In genomic region chr4:86935833-86936721, GRCh38 we compare ENCODE assay signal across 8 cellular contexts. TPM values are rescaled to one million over a fixed set of nuclear protein-coding genes. Genes with fewer than 3 reads are reported as not detected.
DNase-seq lines count a peak whose midpoint lies in the region; ATAC-seq and TF ChIP-seq lines count a peak whose summit lies in the region.

No MANE protein-coding gene starts in this region.

- no peaks in the 10 kb centered on the region for H3K9me3 Mint-ChIP-seq in activated CD4-positive, alpha-beta T cell treated with anti-CD3 and anti-CD28 coated beads for 36 hours (ENCODE audit: low read depth)

- H3K27ac Mint-ChIP-seq in activated CD4-positive, alpha-beta T cell treated with anti-CD3 and anti-CD28 coated beads for 36 hours = peak overlapping the region; percentile 97

- no peaks in the 10 kb centered on the region for H3K36me3 ChIP-seq in right lobe of liver

- H3K27me3 Mint-ChIP-seq in activated CD4-positive, alpha-beta T cell treated with anti-CD3 and anti-CD28 coated beads for 36 hours = no peaks in the 10 kb centered on the region

- peak overlapping the region; percentile 81 for H3K4me3 Mint-ChIP-seq in activated CD4-positive, alpha-beta T cell treated with anti-CD3 and anti-CD28 coated beads for 36 hours

- DNase-seq in GM13976 (ENCODE audit: low spot score) (peak; percentile 71), NCI-H2029 (lab: John Stamatoyannopoulos, UW) (peak; percentile 51), coronary artery (ENCODE audit: low spot score) (peak; percentile 81), right lobe of liver (peak; percentile 72 to 80 (median 75)), COLO829 (ENCODE audit: low spot score) (no peak)
- DNase-seq in activated CD4-positive, alpha-beta T cell treated with anti-CD3 and anti-CD28 coated beads for 36 hours = peak; percentile 90
- peak; percentile 50 to 64 (median 60) for DNase-seq in stimulated activated CD4-positive, alpha-beta T cell treated with anti-CD3 and anti-CD28 coated beads, TNF-alpha, amount 100 ng/mL, for 4 hours (ENCODE audit: low read depth in 3 of 3)

- H3K4me1 ChIP-seq in right lobe of liver = peaks cover 0 to 51% (median 22%) of the 10 kb centered on the region in 4 donors

- TF ChIP-seq POLR2A in right lobe of liver (IDR thresholded peaks at IDR 0.05) = peak; percentile 58

- intact Hi-C loops in activated CD4-positive, alpha-beta T cell treated with anti-CD3 and anti-CD28 coated beads for 36 hours (cut with DNase I, micrococcal nuclease) = loop anchor here (1.0 to 10.0 kb wide), 13 partner anchors 41 to 1659 kb away; partner anchors contain the start of genes HERC3 (in 1 of the 2), KLHL8 (in 1 of the 2), NUDT9 (in 1 of the 2) and PPM1K (in 1 of the 2)
- intact Hi-C loops in right lobe of liver (cut with DNase I) = loop anchor here in 1 of 2 donors (10.0 kb wide), 1 partner anchor 49 kb away; no protein-coding TSS in a partner anchor

- H3K27ac ChIP-seq in coronary artery = peak overlapping the region; percentile 91 to 98
- H3K27ac ChIP-seq in right lobe of liver = peak overlapping the region; percentile 97 to 98 (median 98)

- H3K4me3 ChIP-seq in coronary artery (peak overlapping the region; percentile 98), right lobe of liver (peak overlapping the region; percentile 85 to 93 (median 89))

- in situ Hi-C loops in GM13976 (cut with MboI; ENCODE audit: low sequenced_read_pairs, unreplicated experiment) = loop anchor here (5.0 to 25.0 kb wide), 2 partner anchors 156 to 501 kb away; no protein-coding TSS in a partner anchor

- CTCF ChIA-PET in activated CD4-positive, alpha-beta T cell treated with anti-CD3 and anti-CD28 coated beads for 36 hours (lab: Charles Lee) = interaction anchor here (0.6 to 3.9 kb wide), 7 partner anchors 9 to 170 kb away, joined by 3 to 30 read pairs (median 5); no protein-coding TSS in a partner anchor

- peaks cover 50% of the 10 kb centered on the region for H3K4me1 Mint-ChIP-seq in activated CD4-positive, alpha-beta T cell treated with anti-CD3 and anti-CD28 coated beads for 36 hours

- POLR2A ChIA-PET in activated CD4-positive, alpha-beta T cell treated with anti-CD3 and anti-CD28 coated beads for 36 hours (lab: Charles Lee) = interaction anchor here (0.6 to 3.4 kb wide), 7 partner anchors 25 to 284 kb away, joined by 3 to 60 read pairs (median 4); partner anchors contain the start of gene KLHL8

- ATAC-seq in HG02571 (IDR thresholded peaks at IDR 0.05; ENCODE audit: unreplicated experiment) (peak; percentile 32), right lobe of liver (peak; percentile 46 to 62 (median 56))
- ATAC-seq in activated CD4-positive, alpha-beta T cell treated with anti-CD3 and anti-CD28 coated beads for 36 hours = peak; percentile 66

- H3K9me3 ChIP-seq in right lobe of liver = no peaks in the 10 kb centered on the region

- TF ChIP-seq CTCF in GM13976 (IDR thresholded peaks at IDR 0.05; ENCODE audit: borderline replicate concordance, control extremely low read depth, extremely low read depth, insufficient read depth, missing control alignments) (no peak), coronary artery (IDR thresholded peaks at IDR 0.05) (no peak), right lobe of liver (IDR thresholded peaks at IDR 0.05) (no peak)

- WGBS in right lobe of liver (ENCODE audit: insufficient coverage, low coverage, low lambda C conversion rate, missing lambda C conversion rate) = 3% methylated on average over 27 of the region's 36 CpGs

- H3K36me3 Mint-ChIP-seq in activated CD4-positive, alpha-beta T cell treated with anti-CD3 and anti-CD28 coated beads for 36 hours (ENCODE audit: low read depth) = no peaks in the 10 kb centered on the region

- no peaks in the 10 kb centered on the region for H3K27me3 ChIP-seq in right lobe of liver

RNA-seq across cellular contexts. Expression of gene AFF1, which starts 1.3 kb away (rescaled TPM):
- total RNA-seq in activated CD4-positive, alpha-beta T cell treated with anti-CD3 and anti-CD28 coated beads for 36 hours = 10 to 100 TPM; 47.3 to 57.8 TPM
- 10 to 100 TPM; 23.8 to 39.6 (median 34.9) TPM for total RNA-seq in right lobe of liver

RNA-seq across cellular contexts. Expression of gene C4orf36, which starts 43.9 kb away (rescaled TPM):
- not detected for total RNA-seq in activated CD4-positive, alpha-beta T cell treated with anti-CD3 and anti-CD28 coated beads for 36 hours
- under 1 TPM in 1 of 6 experiments, not detected in 5; 0.66 TPM for total RNA-seq in right lobe of liver
